ENCODE assay signal across 1 cellular context in the genomic region with DNA sequence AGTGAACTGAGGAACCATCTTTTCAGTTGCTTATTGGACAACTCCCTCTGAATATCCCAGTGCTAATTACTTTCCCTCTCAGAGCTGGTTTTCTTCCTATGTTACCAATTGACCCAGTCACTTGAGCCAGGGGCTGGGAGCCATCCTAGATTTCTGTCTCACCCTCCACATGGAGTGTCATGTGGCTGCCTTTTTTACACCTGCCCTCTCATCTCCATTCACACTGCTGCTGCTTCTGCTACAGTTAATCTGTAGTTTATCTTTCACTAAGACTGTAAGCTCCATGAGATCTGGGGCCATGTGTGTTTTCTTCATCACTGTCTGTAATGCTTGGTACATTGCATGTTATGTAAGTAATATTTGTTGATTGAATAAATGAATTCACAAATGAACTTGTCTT.
TF ChIP-seq lines count a peak whose summit lies in the region.

No MANE protein-coding gene starts in this region.

TF ChIP-seq in K562, 482 proteins besides CTCF, POLR2A, EP300 and RAD21 (continued from another document):
- TF ChIP-seq RBM39 (optimal IDR thresholded peaks at IDR 0.05; ENCODE audit: low read depth, low read length) (no peak), POLR2AphosphoS2 (IDR thresholded peaks at IDR 0.05; ENCODE audit: low read length) (no peak), TAF9B (IDR thresholded peaks at IDR 0.05; ENCODE audit: partially characterized antibody) (no peak), HNRNPK (IDR thresholded peaks at IDR 0.05; ENCODE audit: low read depth, low read length, poor library complexity, severe bottlenecking) (no peak), ZNF146 (CRISPR knock-in tag; IDR thresholded peaks at IDR 0.05; ENCODE audit: unreplicated experiment) (no peak), MCM2 (IDR thresholded peaks at IDR 0.05; ENCODE audit: low read depth) (no peak), MEF2D (tag; conservative IDR thresholded peaks at IDR 0.05; ENCODE audit: low read depth) (no peak), NCOA2 (IDR thresholded peaks at IDR 0.05; ENCODE audit: partially characterized antibody in 2 of 2) (no peak), ZZZ3 (IDR thresholded peaks at IDR 0.05) (no peak)
- TF ChIP-seq, protein P1, sequence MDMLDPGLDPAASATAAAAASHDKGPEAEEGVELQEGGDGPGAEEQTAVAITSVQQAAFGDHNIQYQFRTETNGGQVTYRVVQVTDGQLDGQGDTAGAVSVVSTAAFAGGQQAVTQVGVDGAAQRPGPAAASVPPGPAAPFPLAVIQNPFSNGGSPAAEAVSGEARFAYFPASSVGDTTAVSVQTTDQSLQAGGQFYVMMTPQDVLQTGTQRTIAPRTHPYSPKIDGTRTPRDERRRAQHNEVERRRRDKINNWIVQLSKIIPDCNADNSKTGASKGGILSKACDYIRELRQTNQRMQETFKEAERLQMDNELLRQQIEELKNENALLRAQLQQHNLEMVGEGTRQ (CRISPR knock-in tag; IDR thresholded peaks at IDR 0.05) = no peak
- TF ChIP-seq, protein P2, sequence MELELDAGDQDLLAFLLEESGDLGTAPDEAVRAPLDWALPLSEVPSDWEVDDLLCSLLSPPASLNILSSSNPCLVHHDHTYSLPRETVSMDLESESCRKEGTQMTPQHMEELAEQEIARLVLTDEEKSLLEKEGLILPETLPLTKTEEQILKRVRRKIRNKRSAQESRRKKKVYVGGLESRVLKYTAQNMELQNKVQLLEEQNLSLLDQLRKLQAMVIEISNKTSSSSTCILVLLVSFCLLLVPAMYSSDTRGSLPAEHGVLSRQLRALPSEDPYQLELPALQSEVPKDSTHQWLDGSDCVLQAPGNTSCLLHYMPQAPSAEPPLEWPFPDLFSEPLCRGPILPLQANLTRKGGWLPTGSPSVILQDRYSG (tag; conservative IDR thresholded peaks at IDR 0.05; ENCODE audit: low read depth) = no peak
